ENCODE assay signal across 13 cellular contexts in genomic region chr20:4076671-4077070, GRCh38.
DNase-seq lines count a peak whose midpoint lies in the region; ATAC-seq and TF ChIP-seq lines count a peak whose summit lies in the region.
"Had no signal": no experiment of that assay in that cellular context is flagged by ENCODE, and none has a peak within 500 bp of the region (broad histone marks: within the 10 kb centered on the region; RNA-seq: fewer than 3 reads in every experiment).

No MANE protein-coding gene starts in this region.

- WGBS in body of pancreas, 2 donors = 30 to 37% methylated on average over 3 of the region's 3 CpGs
- WGBS in endodermal cell (ENCODE audit: insufficient coverage in 1 of 2, insufficient read length in 1 of 2), 2 experiments = 100% methylated on average over 3 of the region's 3 CpGs

- H3K4me3 Mint-ChIP-seq in endodermal cell = no peak overlapping the region
- H3K4me3 Mint-ChIP-seq: stimulated activated naive CD8-positive, alpha-beta T cell treated with anti-CD3 and anti-CD28 coated beads, Interleukin-15, Interleukin-2, amounts not matched to agents 100 ng/mL and 50 ng/mL, for 24 hours had no signal

- TF ChIP-seq CTCF in AG10803 (conservative IDR thresholded peaks at IDR 0.05; ENCODE audit: low read length) = no peak
- TF ChIP-seq CTCF in body of pancreas (IDR thresholded peaks at IDR 0.05) = no peak
- TF ChIP-seq CTCF in endodermal cell (conservative IDR thresholded peaks at IDR 0.05) = no peak

- H3K36me3 Mint-ChIP-seq in endodermal cell (ENCODE audit: low read depth) = no peaks in the 10 kb centered on the region

- H3K4me3 ChIP-seq in AG10803 (ENCODE audit: low read length) (no peak overlapping the region), body of pancreas (no peak overlapping the region), endodermal cell (ENCODE audit: low read length) (no peak overlapping the region)
- H3K4me3 ChIP-seq: cardiac muscle cell, heart left ventricle had no signal

- H3K27me3 Mint-ChIP-seq in endodermal cell (ENCODE audit: insufficient read depth) = no peaks in the 10 kb centered on the region
- H3K27me3 Mint-ChIP-seq: stimulated activated naive CD8-positive, alpha-beta T cell treated with anti-CD3 and anti-CD28 coated beads, Interleukin-15, Interleukin-2, amounts not matched to agents 100 ng/mL and 50 ng/mL, for 24 hours had no signal

- H3K27me3 ChIP-seq in body of pancreas (no peaks in the 10 kb centered on the region), endodermal cell (ENCODE audit: control insufficient read depth, insufficient read depth, low read length, poor library complexity, severe bottlenecking) (no peaks in the 10 kb centered on the region)
- H3K27me3 ChIP-seq: cardiac muscle cell, heart left ventricle had no signal

- TF ChIP-seq POLR2A in body of pancreas (IDR thresholded peaks at IDR 0.05) = no peak

- DNase-seq in AG10803 (ENCODE audit: low read depth) = peak; percentile 94
- peak in 3 of 4 donors; percentile 54 to 67 (median 60) for DNase-seq in body of pancreas
- DNase-seq in lung microvascular endothelial cell (ENCODE audit: low read depth in 2 of 2) = peak; percentile 67 to 95
- no peak for DNase-seq in endodermal cell
- no peak for DNase-seq in posterior cingulate gyrus
- DNase-seq: heart left ventricle; NCI-H510A; stimulated activated CD4-positive, alpha-beta T cell treated with anti-CD3 and anti-CD28 coated beads, Interleukin-12 subunit alpha, Interleukin-12 subunit beta, amount 100 ng/mL, for 4 hours had no signal

- ATAC-seq in body of pancreas (peak; percentile 91), HG02623 (IDR thresholded peaks at IDR 0.05; ENCODE audit: unreplicated experiment) (no peak), HG02973 (IDR thresholded peaks at IDR 0.05; ENCODE audit: unreplicated experiment) (no peak)
- ATAC-seq: heart left ventricle had no signal

- intact Hi-C loops in body of pancreas (cut with DNase I) (loop anchor here (10.0 kb wide), 1 partner anchor 402 kb away; no protein-coding TSS in a partner anchor), posterior cingulate gyrus (cut with DNase I) (no loop called here)

- H3K9me3 Mint-ChIP-seq in endodermal cell = peaks cover 3% of the 10 kb centered on the region

- H3K36me3 ChIP-seq in body of pancreas (replicated peaks in 1 of 2; ENCODE audit: insufficient read depth in 1 of 2, low read depth in 2 of 2) (no peaks in the 10 kb centered on the region), endodermal cell (ENCODE audit: control insufficient read depth, insufficient read depth, low read length) (no peaks in the 10 kb centered on the region)
- H3K36me3 ChIP-seq: cardiac muscle cell, heart left ventricle had no signal

- peaks cover 3% of the 10 kb centered on the region for H3K4me1 ChIP-seq in body of pancreas
- peaks cover 3% of the 10 kb centered on the region for H3K4me1 ChIP-seq in endodermal cell (ENCODE audit: control insufficient read depth, insufficient read depth, low read length)

- TF ChIP-seq EP300 in Ishikawa (IDR thresholded peaks at IDR 0.05; ENCODE audit: borderline replicate concordance) = peak; percentile 34; the same call in 1 of the 2 replicates

- TF ChIP-seq RAD21 in Ishikawa (IDR thresholded peaks at IDR 0.05; ENCODE audit: low read depth) = no peak

- H3K9ac ChIP-seq in endodermal cell (ENCODE audit: extremely low read depth, low read length, poor library complexity, severe bottlenecking) = no peak overlapping the region

- no peak overlapping the region for H3K27ac Mint-ChIP-seq in endodermal cell
- H3K27ac Mint-ChIP-seq: stimulated activated naive CD8-positive, alpha-beta T cell treated with anti-CD3 and anti-CD28 coated beads, Interleukin-15, Interleukin-2, amounts not matched to agents 100 ng/mL and 50 ng/mL, for 24 hours had no signal

- H3K4me1 Mint-ChIP-seq in endodermal cell = peaks cover 13% of the 10 kb centered on the region

- H3K9me3 ChIP-seq in body of pancreas (no peaks in the 10 kb centered on the region), endodermal cell (ENCODE audit: control insufficient read depth, low read length) (no peaks in the 10 kb centered on the region)

- peak overlapping the region in 3 of 4 donors; percentile 59 to 78 (median 68) for H3K27ac ChIP-seq in body of pancreas
- no peak overlapping the region for H3K27ac ChIP-seq in endodermal cell (ENCODE audit: low read depth, low read length)
- H3K27ac ChIP-seq: cardiac muscle cell, heart left ventricle had no signal

TF ChIP-seq in Ishikawa, 13 proteins besides CTCF, POLR2A, EP300 and RAD21:
- TF ChIP-seq CEBPB (IDR thresholded peaks at IDR 0.05) = peak; percentile 49; the same call in 1 of the 2 replicates
- no peak for TF ChIP-seq FOXM1 (IDR thresholded peaks at IDR 0.05; ENCODE audit: borderline replicate concordance, low read depth)
- TF ChIP-seq TEAD4 (IDR thresholded peaks at IDR 0.05) = peak; percentile 33; the same call in 1 of the 2 replicates
- peak; percentile 64 for TF ChIP-seq NFIC (IDR thresholded peaks at IDR 0.05)
TF ChIP-seq in Ishikawa: peak in this region for 3.

Comparison
In these comparisons a context has a peak if more than half of its experiments do, and no peak if none do; other contexts are left out.
1. DNase-seq: peak in AG10803 (single experiment), body of pancreas (3 of 4) and lung microvascular endothelial cell (2 of 2); none in endodermal cell (single experiment) and posterior cingulate gyrus (0 of 10).